Comparison of ENCODE assay signal across 1 cellular context in the genomic region with DNA sequence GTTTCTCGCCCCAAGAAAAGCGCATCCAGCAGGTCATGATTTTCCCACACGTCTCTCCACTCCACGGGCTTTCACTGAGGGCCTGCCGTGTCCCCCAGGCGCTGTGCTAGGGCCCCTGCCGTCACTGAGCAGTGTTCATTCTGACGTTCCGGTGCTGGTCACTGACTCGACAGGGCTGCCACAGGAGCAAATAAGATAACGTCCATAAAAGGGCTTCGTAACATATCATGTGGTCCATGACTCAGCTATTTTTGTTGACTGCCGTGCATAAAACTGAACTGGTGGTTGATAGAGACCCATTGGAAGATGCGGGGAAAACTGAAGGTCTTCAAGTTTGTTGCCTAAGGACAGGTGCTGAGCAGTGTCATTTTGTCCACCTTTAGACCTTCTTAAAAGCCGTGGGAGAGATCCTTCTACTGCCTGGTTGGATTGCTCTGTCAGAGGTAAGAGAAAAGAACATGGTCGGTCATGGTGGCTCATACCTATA.
TF ChIP-seq lines count a peak whose summit lies in the region.

No MANE protein-coding gene starts in this region.

TF ChIP-seq in K562, 482 proteins besides CTCF, POLR2A, EP300 and RAD21 (continued from another document):
- TF ChIP-seq, protein P1, sequence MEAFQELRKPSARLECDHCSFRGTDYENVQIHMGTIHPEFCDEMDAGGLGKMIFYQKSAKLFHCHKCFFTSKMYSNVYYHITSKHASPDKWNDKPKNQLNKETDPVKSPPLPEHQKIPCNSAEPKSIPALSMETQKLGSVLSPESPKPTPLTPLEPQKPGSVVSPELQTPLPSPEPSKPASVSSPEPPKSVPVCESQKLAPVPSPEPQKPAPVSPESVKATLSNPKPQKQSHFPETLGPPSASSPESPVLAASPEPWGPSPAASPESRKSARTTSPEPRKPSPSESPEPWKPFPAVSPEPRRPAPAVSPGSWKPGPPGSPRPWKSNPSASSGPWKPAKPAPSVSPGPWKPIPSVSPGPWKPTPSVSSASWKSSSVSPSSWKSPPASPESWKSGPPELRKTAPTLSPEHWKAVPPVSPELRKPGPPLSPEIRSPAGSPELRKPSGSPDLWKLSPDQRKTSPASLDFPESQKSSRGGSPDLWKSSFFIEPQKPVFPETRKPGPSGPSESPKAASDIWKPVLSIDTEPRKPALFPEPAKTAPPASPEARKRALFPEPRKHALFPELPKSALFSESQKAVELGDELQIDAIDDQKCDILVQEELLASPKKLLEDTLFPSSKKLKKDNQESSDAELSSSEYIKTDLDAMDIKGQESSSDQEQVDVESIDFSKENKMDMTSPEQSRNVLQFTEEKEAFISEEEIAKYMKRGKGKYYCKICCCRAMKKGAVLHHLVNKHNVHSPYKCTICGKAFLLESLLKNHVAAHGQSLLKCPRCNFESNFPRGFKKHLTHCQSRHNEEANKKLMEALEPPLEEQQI (IDR thresholded peaks at IDR 0.05): peak; percentile 48; the same call in 1 of the 2 replicates
- TF ChIP-seq, protein P2, sequence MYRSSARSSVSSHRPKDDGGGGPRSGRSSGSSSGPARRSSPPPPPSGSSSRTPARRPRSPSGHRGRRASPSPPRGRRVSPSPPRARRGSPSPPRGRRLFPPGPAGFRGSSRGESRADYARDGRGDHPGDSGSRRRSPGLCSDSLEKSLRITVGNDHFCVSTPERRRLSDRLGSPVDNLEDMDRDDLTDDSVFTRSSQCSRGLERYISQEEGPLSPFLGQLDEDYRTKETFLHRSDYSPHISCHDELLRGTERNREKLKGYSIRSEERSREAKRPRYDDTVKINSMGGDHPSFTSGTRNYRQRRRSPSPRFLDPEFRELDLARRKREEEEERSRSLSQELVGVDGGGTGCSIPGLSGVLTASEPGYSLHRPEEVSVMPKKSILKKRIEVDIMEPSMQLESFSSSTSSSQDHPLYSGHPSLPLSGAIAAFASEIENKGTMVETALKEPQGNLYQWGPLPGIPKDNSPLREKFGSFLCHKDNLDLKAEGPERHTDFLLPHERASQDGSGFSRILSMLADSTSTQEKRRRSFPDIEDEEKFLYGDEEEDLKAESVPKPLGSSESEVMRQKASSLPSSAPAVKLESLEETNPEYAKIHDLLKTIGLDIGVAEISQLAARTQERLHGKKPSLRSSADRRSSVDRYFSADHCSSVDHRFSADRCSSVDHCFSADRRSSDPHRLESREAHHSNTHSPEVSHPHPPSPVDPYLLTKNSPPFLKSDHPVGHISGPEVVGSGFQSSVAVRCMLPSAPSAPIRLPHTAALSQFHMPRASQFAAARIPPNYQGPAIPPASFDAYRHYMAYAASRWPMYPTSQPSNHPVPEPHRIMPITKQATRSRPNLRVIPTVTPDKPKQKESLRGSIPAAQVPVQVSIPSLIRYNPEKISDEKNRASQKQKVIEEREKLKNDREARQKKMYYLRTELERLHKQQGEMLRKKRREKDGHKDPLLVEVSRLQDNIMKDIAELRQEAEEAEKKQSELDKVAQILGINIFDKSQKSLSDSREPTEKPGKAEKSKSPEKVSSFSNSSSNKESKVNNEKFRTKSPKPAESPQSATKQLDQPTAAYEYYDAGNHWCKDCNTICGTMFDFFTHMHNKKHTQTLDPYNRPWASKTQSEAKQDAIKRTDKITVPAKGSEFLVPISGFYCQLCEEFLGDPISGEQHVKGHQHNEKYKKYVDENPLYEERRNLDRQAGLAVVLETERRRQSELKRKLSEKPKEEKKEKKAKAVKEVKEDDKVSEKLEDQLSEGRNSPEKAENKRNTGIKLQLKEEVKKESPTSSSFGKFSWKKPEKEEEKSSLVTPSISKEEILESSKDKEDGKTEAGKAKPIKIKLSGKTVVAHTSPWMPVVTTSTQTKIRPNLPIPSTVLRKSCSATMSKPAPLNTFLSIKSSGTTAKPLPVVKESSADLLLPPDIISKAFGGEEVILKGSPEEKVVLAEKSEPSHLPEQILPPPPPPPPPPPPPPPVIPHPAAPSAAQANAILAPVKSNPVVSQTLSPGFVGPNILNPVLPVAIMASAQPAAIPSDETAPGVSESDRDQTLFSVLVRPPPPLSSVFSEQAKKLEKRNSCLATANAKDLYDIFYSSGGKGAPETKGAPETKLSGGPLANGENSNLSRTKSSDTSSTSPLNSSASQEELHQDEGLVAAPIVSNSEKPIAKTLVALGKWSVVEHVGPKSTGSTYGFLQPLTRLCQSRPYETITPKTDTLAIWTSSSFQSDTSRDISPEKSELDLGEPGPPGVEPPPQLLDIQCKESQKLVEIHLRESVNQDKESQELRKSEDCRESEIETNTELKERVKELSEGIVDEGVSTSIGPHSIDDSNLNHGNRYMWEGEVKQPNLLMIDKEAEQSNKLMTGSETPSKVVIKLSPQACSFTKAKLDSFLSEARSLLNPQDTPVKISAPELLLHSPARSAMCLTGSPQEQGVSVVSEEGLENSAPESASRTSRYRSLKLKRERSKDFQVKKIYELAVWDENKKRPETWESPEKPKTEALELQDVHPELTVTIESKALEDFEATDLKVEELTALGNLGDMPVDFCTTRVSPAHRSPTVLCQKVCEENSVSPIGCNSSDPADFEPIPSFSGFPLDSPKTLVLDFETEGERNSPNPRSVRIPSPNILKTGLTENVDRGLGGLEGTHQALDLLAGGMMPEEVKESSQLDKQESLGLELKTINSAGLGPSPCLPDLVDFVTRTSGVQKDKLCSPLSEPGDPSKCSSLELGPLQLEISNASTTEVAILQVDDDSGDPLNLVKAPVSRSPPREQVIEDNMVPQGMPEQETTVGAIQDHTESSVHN (IDR thresholded peaks at IDR 0.05; ENCODE audit: borderline replicate concordance in 1 of 2, low read depth in 1 of 2): 0 out of 4 replicates have a peak, but pooled peaks of 1 of the 2 experiments have one; percentile 27
- TF ChIP-seq FOXK1 (CRISPR knock-in tag; IDR thresholded peaks at IDR 0.05; ENCODE audit: borderline replicate concordance) (0 out of 2 replicates have a peak, but pooled peaks have one; percentile 22), NR2C2 (CRISPR knock-in tag; IDR thresholded peaks at IDR 0.05) (no peak), NR2C2 (tag; IDR thresholded peaks at IDR 0.05) (peak; percentile 75), HDAC1 (IDR thresholded peaks at IDR 0.05) (no peak), ZNF583 (CRISPR knock-in tag; IDR thresholded peaks at IDR 0.05) (peak; percentile 91; the same call in 1 of the 2 replicates), MEF2A (IDR thresholded peaks at IDR 0.05; ENCODE audit: control insufficient read depth, low read depth, low read length) (no peak), SMAD3 (CRISPR knock-in tag; conservative IDR thresholded peaks at IDR 0.05) (peak; percentile 49; the same call in 1 of the 2 replicates), DPF2 (IDR thresholded peaks at IDR 0.05) (peak; percentile 90), ZNF79 (CRISPR knock-in tag; IDR thresholded peaks at IDR 0.05; ENCODE audit: low read depth) (peak; percentile 69; the same call in 1 of the 2 replicates), ZNF146 (CRISPR knock-in tag; IDR thresholded peaks at IDR 0.05; ENCODE audit: unreplicated experiment) (no peak)
- TF ChIP-seq, protein P3, sequence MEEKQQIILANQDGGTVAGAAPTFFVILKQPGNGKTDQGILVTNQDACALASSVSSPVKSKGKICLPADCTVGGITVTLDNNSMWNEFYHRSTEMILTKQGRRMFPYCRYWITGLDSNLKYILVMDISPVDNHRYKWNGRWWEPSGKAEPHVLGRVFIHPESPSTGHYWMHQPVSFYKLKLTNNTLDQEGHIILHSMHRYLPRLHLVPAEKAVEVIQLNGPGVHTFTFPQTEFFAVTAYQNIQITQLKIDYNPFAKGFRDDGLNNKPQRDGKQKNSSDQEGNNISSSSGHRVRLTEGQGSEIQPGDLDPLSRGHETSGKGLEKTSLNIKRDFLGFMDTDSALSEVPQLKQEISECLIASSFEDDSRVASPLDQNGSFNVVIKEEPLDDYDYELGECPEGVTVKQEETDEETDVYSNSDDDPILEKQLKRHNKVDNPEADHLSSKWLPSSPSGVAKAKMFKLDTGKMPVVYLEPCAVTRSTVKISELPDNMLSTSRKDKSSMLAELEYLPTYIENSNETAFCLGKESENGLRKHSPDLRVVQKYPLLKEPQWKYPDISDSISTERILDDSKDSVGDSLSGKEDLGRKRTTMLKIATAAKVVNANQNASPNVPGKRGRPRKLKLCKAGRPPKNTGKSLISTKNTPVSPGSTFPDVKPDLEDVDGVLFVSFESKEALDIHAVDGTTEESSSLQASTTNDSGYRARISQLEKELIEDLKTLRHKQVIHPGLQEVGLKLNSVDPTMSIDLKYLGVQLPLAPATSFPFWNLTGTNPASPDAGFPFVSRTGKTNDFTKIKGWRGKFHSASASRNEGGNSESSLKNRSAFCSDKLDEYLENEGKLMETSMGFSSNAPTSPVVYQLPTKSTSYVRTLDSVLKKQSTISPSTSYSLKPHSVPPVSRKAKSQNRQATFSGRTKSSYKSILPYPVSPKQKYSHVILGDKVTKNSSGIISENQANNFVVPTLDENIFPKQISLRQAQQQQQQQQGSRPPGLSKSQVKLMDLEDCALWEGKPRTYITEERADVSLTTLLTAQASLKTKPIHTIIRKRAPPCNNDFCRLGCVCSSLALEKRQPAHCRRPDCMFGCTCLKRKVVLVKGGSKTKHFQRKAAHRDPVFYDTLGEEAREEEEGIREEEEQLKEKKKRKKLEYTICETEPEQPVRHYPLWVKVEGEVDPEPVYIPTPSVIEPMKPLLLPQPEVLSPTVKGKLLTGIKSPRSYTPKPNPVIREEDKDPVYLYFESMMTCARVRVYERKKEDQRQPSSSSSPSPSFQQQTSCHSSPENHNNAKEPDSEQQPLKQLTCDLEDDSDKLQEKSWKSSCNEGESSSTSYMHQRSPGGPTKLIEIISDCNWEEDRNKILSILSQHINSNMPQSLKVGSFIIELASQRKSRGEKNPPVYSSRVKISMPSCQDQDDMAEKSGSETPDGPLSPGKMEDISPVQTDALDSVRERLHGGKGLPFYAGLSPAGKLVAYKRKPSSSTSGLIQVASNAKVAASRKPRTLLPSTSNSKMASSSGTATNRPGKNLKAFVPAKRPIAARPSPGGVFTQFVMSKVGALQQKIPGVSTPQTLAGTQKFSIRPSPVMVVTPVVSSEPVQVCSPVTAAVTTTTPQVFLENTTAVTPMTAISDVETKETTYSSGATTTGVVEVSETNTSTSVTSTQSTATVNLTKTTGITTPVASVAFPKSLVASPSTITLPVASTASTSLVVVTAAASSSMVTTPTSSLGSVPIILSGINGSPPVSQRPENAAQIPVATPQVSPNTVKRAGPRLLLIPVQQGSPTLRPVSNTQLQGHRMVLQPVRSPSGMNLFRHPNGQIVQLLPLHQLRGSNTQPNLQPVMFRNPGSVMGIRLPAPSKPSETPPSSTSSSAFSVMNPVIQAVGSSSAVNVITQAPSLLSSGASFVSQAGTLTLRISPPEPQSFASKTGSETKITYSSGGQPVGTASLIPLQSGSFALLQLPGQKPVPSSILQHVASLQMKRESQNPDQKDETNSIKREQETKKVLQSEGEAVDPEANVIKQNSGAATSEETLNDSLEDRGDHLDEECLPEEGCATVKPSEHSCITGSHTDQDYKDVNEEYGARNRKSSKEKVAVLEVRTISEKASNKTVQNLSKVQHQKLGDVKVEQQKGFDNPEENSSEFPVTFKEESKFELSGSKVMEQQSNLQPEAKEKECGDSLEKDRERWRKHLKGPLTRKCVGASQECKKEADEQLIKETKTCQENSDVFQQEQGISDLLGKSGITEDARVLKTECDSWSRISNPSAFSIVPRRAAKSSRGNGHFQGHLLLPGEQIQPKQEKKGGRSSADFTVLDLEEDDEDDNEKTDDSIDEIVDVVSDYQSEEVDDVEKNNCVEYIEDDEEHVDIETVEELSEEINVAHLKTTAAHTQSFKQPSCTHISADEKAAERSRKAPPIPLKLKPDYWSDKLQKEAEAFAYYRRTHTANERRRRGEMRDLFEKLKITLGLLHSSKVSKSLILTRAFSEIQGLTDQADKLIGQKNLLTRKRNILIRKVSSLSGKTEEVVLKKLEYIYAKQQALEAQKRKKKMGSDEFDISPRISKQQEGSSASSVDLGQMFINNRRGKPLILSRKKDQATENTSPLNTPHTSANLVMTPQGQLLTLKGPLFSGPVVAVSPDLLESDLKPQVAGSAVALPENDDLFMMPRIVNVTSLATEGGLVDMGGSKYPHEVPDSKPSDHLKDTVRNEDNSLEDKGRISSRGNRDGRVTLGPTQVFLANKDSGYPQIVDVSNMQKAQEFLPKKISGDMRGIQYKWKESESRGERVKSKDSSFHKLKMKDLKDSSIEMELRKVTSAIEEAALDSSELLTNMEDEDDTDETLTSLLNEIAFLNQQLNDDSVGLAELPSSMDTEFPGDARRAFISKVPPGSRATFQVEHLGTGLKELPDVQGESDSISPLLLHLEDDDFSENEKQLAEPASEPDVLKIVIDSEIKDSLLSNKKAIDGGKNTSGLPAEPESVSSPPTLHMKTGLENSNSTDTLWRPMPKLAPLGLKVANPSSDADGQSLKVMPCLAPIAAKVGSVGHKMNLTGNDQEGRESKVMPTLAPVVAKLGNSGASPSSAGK (IDR thresholded peaks at IDR 0.05): peak; percentile 90
- TF ChIP-seq, protein P4, sequence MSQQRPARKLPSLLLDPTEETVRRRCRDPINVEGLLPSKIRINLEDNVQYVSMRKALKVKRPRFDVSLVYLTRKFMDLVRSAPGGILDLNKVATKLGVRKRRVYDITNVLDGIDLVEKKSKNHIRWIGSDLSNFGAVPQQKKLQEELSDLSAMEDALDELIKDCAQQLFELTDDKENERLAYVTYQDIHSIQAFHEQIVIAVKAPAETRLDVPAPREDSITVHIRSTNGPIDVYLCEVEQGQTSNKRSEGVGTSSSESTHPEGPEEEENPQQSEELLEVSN (IDR thresholded peaks at IDR 0.05; ENCODE audit: borderline replicate concordance in 1 of 2, extremely low read depth in 1 of 2, insufficient read depth in 1 of 2, insufficient read length in 1 of 2, low read depth in 1 of 2, low read length in 1 of 2, poor library complexity in 1 of 2, severe bottlenecking in 1 of 2): peak; percentile 27 to 62
TF ChIP-seq in K562: peak in this region for 143.
